ENCODE assay signal across 1 cellular context in the genomic region with DNA sequence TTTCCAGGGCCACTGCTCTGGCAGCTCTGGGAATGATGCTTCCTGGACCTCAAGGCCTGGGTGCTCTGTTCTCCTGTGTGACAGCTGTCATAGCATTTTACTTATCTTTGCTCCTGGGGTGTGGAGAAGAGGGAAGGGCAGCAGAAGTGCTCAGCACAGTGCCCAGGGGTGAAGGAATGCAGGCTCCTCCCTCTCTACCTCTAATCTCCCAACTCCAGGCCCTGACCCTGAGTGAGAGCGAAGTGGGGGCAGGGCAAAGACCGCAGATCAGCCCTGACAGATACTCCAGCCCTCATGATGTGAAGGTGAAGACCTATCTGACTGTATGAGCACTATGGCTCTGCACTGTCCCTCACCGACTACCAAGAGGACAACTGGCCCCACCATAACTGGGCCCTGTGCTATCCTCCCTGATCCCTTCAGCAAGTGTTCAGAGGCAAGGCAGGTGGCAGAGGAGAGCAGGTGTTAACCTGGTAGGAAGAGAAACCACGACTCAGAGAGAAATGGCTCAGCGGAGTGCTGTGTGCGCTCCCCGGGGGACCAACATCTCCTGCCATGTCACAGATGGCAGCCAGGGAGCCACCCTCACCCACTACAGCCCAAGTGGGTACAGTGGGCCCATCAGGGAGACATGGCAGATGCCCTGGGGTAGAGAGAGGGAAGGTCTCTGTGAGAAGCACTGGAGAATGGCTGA.
TF ChIP-seq lines count a peak whose summit lies in the region.

No MANE protein-coding gene starts in this region.

TF ChIP-seq in K562, 482 proteins besides CTCF, POLR2A, EP300 and RAD21 (continued from another document and continues in another):
- TF ChIP-seq, protein P1, sequence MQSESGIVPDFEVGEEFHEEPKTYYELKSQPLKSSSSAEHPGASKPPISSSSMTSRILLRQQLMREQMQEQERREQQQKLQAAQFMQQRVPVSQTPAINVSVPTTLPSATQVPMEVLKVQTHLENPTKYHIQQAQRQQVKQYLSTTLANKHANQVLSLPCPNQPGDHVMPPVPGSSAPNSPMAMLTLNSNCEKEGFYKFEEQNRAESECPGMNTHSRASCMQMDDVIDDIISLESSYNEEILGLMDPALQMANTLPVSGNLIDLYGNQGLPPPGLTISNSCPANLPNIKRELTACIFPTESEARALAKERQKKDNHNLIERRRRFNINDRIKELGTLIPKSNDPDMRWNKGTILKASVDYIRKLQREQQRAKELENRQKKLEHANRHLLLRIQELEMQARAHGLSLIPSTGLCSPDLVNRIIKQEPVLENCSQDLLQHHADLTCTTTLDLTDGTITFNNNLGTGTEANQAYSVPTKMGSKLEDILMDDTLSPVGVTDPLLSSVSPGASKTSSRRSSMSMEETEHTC (IDR thresholded peaks at IDR 0.05): peak; percentile 84; the same call in 1 of the 2 replicates
- no peak for TF ChIP-seq ZNF282 (CRISPR knock-in tag; IDR thresholded peaks at IDR 0.05)
- TF ChIP-seq RBBP5 (IDR thresholded peaks at IDR 0.05; ENCODE audit: borderline replicate concordance, insufficient read depth, low read length, poor library complexity, severe bottlenecking): peak; percentile 57
- TF ChIP-seq GABPB1 (CRISPR knock-in tag; IDR thresholded peaks at IDR 0.05): peak; percentile 73
- TF ChIP-seq TRIM28 (IDR thresholded peaks at IDR 0.05): peak; percentile 73; the same call in 1 of the 2 replicates
- TF ChIP-seq ZNF239 (CRISPR knock-in tag; IDR thresholded peaks at IDR 0.05): no peak
- TF ChIP-seq MYC (IDR thresholded peaks at IDR 0.05; ENCODE audit: low read depth, low read length): peak; percentile 69
- no peak for TF ChIP-seq MYC (CRISPR knock-in tag; IDR thresholded peaks at IDR 0.05; ENCODE audit: borderline replicate concordance, low read depth)
- peak; percentile 65; the same call in 1 of the 2 replicates for TF ChIP-seq ETV5 (CRISPR knock-in tag; IDR thresholded peaks at IDR 0.05; ENCODE audit: low read depth)
- peak; percentile 4 for TF ChIP-seq NCOA4 (IDR thresholded peaks at IDR 0.05; ENCODE audit: partially characterized antibody)
- 0 out of 2 replicates have a peak, but pooled peaks have one; percentile 38 for TF ChIP-seq NFE2 (IDR thresholded peaks at IDR 0.05; ENCODE audit: low read depth)
- peak; percentile 92 for TF ChIP-seq NBN (IDR thresholded peaks at IDR 0.05; ENCODE audit: low read depth)
- TF ChIP-seq TRIM24 (IDR thresholded peaks at IDR 0.05): peak; percentile 93 to 96
- 0 out of 2 replicates have a peak, but pooled peaks have one; percentile 44 for TF ChIP-seq ZC3H11A (IDR thresholded peaks at IDR 0.05; ENCODE audit: low read depth, low read length)
- TF ChIP-seq ZNF263 (CRISPR knock-in tag; IDR thresholded peaks at IDR 0.05; ENCODE audit: borderline replicate concordance): peak; percentile 88
- TF ChIP-seq ARID1B (IDR thresholded peaks at IDR 0.05): peak; percentile 98
- TF ChIP-seq, protein P2, sequence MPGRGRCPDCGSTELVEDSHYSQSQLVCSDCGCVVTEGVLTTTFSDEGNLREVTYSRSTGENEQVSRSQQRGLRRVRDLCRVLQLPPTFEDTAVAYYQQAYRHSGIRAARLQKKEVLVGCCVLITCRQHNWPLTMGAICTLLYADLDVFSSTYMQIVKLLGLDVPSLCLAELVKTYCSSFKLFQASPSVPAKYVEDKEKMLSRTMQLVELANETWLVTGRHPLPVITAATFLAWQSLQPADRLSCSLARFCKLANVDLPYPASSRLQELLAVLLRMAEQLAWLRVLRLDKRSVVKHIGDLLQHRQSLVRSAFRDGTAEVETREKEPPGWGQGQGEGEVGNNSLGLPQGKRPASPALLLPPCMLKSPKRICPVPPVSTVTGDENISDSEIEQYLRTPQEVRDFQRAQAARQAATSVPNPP (IDR thresholded peaks at IDR 0.05; ENCODE audit: borderline replicate concordance, insufficient read depth, insufficient read length): no peak
- TF ChIP-seq, protein P3, sequence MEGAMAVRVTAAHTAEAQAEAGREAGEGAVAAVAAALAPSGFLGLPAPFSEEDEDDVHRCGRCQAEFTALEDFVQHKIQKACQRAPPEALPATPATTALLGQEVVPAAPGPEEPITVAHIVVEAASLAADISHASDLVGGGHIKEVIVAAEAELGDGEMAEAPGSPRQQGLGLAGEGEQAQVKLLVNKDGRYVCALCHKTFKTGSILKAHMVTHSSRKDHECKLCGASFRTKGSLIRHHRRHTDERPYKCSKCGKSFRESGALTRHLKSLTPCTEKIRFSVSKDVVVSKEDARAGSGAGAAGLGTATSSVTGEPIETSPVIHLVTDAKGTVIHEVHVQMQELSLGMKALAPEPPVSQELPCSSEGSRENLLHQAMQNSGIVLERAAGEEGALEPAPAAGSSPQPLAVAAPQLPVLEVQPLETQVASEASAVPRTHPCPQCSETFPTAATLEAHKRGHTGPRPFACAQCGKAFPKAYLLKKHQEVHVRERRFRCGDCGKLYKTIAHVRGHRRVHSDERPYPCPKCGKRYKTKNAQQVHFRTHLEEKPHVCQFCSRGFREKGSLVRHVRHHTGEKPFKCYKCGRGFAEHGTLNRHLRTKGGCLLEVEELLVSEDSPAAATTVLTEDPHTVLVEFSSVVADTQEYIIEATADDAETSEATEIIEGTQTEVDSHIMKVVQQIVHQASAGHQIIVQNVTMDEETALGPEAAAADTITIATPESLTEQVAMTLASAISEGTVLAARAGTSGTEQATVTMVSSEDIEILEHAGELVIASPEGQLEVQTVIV (CRISPR knock-in tag; IDR thresholded peaks at IDR 0.05; ENCODE audit: borderline replicate concordance): no peak
- peak; percentile 86 for TF ChIP-seq MTA3 (IDR thresholded peaks at IDR 0.05; ENCODE audit: borderline replicate concordance)
- TF ChIP-seq, protein P4, sequence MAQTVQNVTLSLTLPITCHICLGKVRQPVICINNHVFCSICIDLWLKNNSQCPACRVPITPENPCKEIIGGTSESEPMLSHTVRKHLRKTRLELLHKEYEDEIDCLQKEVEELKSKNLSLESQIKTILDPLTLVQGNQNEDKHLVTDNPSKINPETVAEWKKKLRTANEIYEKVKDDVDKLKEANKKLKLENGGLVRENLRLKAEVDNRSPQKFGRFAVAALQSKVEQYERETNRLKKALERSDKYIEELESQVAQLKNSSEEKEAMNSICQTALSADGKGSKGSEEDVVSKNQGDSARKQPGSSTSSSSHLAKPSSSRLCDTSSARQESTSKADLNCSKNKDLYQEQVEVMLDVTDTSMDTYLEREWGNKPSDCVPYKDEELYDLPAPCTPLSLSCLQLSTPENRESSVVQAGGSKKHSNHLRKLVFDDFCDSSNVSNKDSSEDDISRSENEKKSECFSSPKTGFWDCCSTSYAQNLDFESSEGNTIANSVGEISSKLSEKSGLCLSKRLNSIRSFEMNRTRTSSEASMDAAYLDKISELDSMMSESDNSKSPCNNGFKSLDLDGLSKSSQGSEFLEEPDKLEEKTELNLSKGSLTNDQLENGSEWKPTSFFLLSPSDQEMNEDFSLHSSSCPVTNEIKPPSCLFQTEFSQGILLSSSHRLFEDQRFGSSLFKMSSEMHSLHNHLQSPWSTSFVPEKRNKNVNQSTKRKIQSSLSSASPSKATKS (CRISPR knock-in tag; IDR thresholded peaks at IDR 0.05): no peak
- TF ChIP-seq, protein P5, sequence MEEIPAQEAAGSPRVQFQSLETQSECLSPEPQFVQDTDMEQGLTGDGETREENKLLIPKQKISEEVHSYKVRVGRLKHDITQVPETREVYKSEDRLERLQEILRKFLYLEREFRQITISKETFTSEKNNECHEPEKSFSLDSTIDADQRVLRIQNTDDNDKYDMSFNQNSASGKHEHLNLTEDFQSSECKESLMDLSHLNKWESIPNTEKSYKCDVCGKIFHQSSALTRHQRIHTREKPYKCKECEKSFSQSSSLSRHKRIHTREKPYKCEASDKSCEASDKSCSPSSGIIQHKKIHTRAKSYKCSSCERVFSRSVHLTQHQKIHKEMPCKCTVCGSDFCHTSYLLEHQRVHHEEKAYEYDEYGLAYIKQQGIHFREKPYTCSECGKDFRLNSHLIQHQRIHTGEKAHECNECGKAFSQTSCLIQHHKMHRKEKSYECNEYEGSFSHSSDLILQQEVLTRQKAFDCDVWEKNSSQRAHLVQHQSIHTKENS (CRISPR knock-in tag; IDR thresholded peaks at IDR 0.05): no peak
- TF ChIP-seq, protein P6, sequence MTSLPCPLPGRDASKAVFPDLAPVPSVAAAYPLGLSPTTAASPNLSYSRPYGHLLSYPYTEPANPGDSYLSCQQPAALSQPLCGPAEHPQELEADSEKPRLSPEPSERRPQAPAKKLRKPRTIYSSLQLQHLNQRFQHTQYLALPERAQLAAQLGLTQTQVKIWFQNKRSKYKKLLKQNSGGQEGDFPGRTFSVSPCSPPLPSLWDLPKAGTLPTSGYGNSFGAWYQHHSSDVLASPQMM (CRISPR knock-in tag; IDR thresholded peaks at IDR 0.05): no peak
- TF ChIP-seq RUNX1 (IDR thresholded peaks at IDR 0.05; ENCODE audit: low read depth): peak; percentile 94; the same call in 1 of the 2 replicates
- TF ChIP-seq, protein P7, sequence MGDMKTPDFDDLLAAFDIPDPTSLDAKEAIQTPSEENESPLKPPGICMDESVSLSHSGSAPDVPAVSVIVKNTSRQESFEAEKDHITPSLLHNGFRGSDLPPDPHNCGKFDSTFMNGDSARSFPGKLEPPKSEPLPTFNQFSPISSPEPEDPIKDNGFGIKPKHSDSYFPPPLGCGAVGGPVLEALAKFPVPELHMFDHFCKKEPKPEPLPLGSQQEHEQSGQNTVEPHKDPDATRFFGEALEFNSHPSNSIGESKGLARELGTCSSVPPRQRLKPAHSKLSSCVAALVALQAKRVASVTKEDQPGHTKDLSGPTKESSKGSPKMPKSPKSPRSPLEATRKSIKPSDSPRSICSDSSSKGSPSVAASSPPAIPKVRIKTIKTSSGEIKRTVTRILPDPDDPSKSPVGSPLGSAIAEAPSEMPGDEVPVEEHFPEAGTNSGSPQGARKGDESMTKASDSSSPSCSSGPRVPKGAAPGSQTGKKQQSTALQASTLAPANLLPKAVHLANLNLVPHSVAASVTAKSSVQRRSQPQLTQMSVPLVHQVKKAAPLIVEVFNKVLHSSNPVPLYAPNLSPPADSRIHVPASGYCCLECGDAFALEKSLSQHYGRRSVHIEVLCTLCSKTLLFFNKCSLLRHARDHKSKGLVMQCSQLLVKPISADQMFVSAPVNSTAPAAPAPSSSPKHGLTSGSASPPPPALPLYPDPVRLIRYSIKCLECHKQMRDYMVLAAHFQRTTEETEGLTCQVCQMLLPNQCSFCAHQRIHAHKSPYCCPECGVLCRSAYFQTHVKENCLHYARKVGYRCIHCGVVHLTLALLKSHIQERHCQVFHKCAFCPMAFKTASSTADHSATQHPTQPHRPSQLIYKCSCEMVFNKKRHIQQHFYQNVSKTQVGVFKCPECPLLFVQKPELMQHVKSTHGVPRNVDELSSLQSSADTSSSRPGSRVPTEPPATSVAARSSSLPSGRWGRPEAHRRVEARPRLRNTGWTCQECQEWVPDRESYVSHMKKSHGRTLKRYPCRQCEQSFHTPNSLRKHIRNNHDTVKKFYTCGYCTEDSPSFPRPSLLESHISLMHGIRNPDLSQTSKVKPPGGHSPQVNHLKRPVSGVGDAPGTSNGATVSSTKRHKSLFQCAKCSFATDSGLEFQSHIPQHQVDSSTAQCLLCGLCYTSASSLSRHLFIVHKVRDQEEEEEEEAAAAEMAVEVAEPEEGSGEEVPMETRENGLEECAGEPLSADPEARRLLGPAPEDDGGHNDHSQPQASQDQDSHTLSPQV (IDR thresholded peaks at IDR 0.05): peak; percentile 55; the same call in 1 of the 2 replicates
- TF ChIP-seq MBD2 (IDR thresholded peaks at IDR 0.05; ENCODE audit: borderline replicate concordance, low read depth): peak; percentile 41; the same call in 1 of the 2 replicates
- 0 out of 2 replicates have a peak, but pooled peaks have one; percentile 31 for TF ChIP-seq MEF2D (tag; conservative IDR thresholded peaks at IDR 0.05; ENCODE audit: low read depth)
- no peak for TF ChIP-seq FOXA3 (CRISPR knock-in tag; conservative IDR thresholded peaks at IDR 0.05 in 1 of 2, IDR thresholded peaks at IDR 0.05 in 1 of 2)
- TF ChIP-seq, protein P8, sequence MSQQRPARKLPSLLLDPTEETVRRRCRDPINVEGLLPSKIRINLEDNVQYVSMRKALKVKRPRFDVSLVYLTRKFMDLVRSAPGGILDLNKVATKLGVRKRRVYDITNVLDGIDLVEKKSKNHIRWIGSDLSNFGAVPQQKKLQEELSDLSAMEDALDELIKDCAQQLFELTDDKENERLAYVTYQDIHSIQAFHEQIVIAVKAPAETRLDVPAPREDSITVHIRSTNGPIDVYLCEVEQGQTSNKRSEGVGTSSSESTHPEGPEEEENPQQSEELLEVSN (IDR thresholded peaks at IDR 0.05; ENCODE audit: borderline replicate concordance in 1 of 2, extremely low read depth in 1 of 2, insufficient read depth in 1 of 2, insufficient read length in 1 of 2, low read depth in 1 of 2, low read length in 1 of 2, poor library complexity in 1 of 2, severe bottlenecking in 1 of 2): peak in 1 of 2 experiments; percentile 9
- no peak for TF ChIP-seq ZNF217 (CRISPR knock-in tag; IDR thresholded peaks at IDR 0.05)
- TF ChIP-seq, protein P9, sequence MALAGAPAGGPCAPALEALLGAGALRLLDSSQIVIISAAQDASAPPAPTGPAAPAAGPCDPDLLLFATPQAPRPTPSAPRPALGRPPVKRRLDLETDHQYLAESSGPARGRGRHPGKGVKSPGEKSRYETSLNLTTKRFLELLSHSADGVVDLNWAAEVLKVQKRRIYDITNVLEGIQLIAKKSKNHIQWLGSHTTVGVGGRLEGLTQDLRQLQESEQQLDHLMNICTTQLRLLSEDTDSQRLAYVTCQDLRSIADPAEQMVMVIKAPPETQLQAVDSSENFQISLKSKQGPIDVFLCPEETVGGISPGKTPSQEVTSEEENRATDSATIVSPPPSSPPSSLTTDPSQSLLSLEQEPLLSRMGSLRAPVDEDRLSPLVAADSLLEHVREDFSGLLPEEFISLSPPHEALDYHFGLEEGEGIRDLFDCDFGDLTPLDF (CRISPR knock-in tag; IDR thresholded peaks at IDR 0.05): no peak
- TF ChIP-seq, protein P10, sequence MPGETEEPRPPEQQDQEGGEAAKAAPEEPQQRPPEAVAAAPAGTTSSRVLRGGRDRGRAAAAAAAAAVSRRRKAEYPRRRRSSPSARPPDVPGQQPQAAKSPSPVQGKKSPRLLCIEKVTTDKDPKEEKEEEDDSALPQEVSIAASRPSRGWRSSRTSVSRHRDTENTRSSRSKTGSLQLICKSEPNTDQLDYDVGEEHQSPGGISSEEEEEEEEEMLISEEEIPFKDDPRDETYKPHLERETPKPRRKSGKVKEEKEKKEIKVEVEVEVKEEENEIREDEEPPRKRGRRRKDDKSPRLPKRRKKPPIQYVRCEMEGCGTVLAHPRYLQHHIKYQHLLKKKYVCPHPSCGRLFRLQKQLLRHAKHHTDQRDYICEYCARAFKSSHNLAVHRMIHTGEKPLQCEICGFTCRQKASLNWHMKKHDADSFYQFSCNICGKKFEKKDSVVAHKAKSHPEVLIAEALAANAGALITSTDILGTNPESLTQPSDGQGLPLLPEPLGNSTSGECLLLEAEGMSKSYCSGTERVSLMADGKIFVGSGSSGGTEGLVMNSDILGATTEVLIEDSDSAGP (CRISPR knock-in tag; IDR thresholded peaks at IDR 0.05): peak; percentile 28; the same call in 1 of the 2 replicates
- no peak for TF ChIP-seq PHF20 (IDR thresholded peaks at IDR 0.05; ENCODE audit: partially characterized antibody)
- TF ChIP-seq HDAC8 (tag; IDR thresholded peaks at IDR 0.05): no peak
- peak; percentile 77 for TF ChIP-seq ATF7 (IDR thresholded peaks at IDR 0.05)
- no peak for TF ChIP-seq SNIP1 (IDR thresholded peaks at IDR 0.05; ENCODE audit: low read depth)
- TF ChIP-seq ATF1 (CRISPR knock-in tag; IDR thresholded peaks at IDR 0.05): no peak
- peak; percentile 58 for TF ChIP-seq ATF1 (tag; IDR thresholded peaks at IDR 0.05)
- peak; percentile 29 to 59; a peak in 1 of 4 replicates for TF ChIP-seq MAZ (CRISPR knock-in tag; conservative IDR thresholded peaks at IDR 0.05 in 1 of 2, IDR thresholded peaks at IDR 0.05 in 1 of 2)
- peak; percentile 80 for TF ChIP-seq SMARCC2 (IDR thresholded peaks at IDR 0.05; ENCODE audit: low read depth)
- peak; percentile 78 for TF ChIP-seq HDAC2 (IDR thresholded peaks at IDR 0.05)
- peak; percentile 97 for TF ChIP-seq CBFA2T2 (conservative IDR thresholded peaks at IDR 0.05)
- TF ChIP-seq SMAD4 (CRISPR knock-in tag; conservative IDR thresholded peaks at IDR 0.05): peak; percentile 89
